ENCODE assay signal across 31 cellular contexts in the genomic region with DNA sequence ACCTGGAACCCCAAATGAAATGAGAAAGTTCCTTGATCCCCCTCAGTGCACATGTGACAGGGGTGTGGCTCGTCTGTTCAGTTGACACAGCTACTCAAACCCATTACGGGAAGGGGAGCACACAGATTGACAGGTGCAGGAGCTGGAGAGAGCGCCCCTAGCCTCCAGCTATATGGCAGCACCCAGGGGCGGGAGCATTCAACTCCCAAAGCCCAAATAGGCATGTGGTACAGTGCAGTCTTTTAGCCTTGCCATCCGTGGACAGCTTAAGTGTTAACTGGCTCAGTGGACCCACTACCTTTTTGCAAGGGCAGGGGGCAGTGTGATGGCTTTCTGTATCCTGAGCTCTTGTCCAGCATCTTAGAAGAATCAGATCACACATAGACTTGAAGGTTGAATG.
A peak's percentile ranks its signal among the peaks of the same experiment; 100 is the strongest.
DNase-seq lines count a peak whose midpoint lies in the region; ATAC-seq, FAIRE-seq and TF ChIP-seq lines count a peak whose summit lies in the region.
"Had no signal": no experiment of that assay in that cellular context is flagged by ENCODE, and none has a peak within 500 bp of the region (broad histone marks: within the 10 kb centered on the region; RNA-seq: fewer than 3 reads in every experiment).

No MANE protein-coding gene starts in this region.

- no peak overlapping the region for H3K27ac Mint-ChIP-seq in stimulated activated memory B cell treated with anti-CD40 and anti-IgM and Interleukin-4, amounts not matched to agents 10 μg/mL and 1 μg/mL and 100 μg/mL, for 72 hours
- H3K27ac Mint-ChIP-seq: activated naive CD4-positive, alpha-beta T cell treated with anti-CD3 and anti-CD28 coated beads, Interleukin-2, amount 50 U/mL, for 72 hours; IgD-negative memory B cell; nephron progenitor cell had no signal

- SMC1A ChIA-PET in GM12878 (lab: Charles Lee; ENCODE audit: uncharacterized antibody, unreplicated experiment), result interaction anchor here (0.5 to 5.1 kb wide), 8 partner anchors 15 to 870 kb away, joined by 3 to 29 read pairs (median 4); no protein-coding TSS in a partner anchor

- no peaks in the 10 kb centered on the region for H3K9me3 Mint-ChIP-seq in stimulated activated memory B cell treated with anti-CD40 and anti-IgM and Interleukin-4, amounts not matched to agents 10 μg/mL and 1 μg/mL and 100 μg/mL, for 72 hours
- H3K9me3 Mint-ChIP-seq: IgD-negative memory B cell, nephron progenitor cell had no signal

- in situ Hi-C loops in GM12878 (cut with MboI) (no loop called here), HAP-1 (cut with MboI; ENCODE audit: low sequenced_read_pairs) (no loop called here)

- TF ChIP-seq EP300 in GM12878 (IDR thresholded peaks at IDR 0.05; ENCODE audit: borderline replicate concordance in 1 of 2, control insufficient read depth in 1 of 2, low read depth in 2 of 2, low read length in 2 of 2), result no peak

- RAD21 ChIA-PET in GM12878 (lab: Charles Lee; ENCODE audit: unreplicated experiment), result interaction anchor here (0.6 kb wide), 1 partner anchor 38 kb away, joined by 3 read pairs; no protein-coding TSS in a partner anchor

- H3K27ac ChIP-seq in GM12878 (ENCODE audit: control insufficient read depth, insufficient read depth), result no peak overlapping the region
- H3K27ac ChIP-seq: suprapubic skin, WERI-Rb-1 had no signal

- H3K4me2 ChIP-seq in GM12878 (ENCODE audit: control insufficient read depth, insufficient read depth), result no peak overlapping the region

- TF ChIP-seq CTCF in NB4 (IDR thresholded peaks at IDR 0.05; ENCODE audit: low read depth, low read length) (peak; percentile 6), GM12878 (IDR thresholded peaks at IDR 0.05 in 2 of 3, conservative IDR thresholded peaks at IDR 0.05 in 1 of 3; ENCODE audit: control insufficient read depth in 2 of 3, extremely low read depth in 1 of 3, insufficient read depth in 1 of 3, low read depth in 3 of 3, low read length in 3 of 3) (no peak)

- FAIRE-seq in GM12878 (lab: Jason Lieb, UNC), result no peak
- FAIRE-seq: GM12891 had no signal

- H3K4me1 Mint-ChIP-seq in stimulated activated memory B cell treated with anti-CD40 and anti-IgM and Interleukin-4, amounts not matched to agents 10 μg/mL and 1 μg/mL and 100 μg/mL, for 72 hours, result no peaks in the 10 kb centered on the region
- H3K4me1 Mint-ChIP-seq: IgD-negative memory B cell, nephron progenitor cell had no signal

- no peaks in the 10 kb centered on the region for H3K9me3 ChIP-seq in GM12878 (replicated peaks; ENCODE audit: control insufficient read depth, insufficient read depth, low read length)
- H3K9me3 ChIP-seq in HAP-1, result no peaks in the 10 kb centered on the region
- H3K9me3 ChIP-seq: suprapubic skin had no signal

- H3K27me3 Mint-ChIP-seq in stimulated activated memory B cell treated with anti-CD40 and anti-IgM and Interleukin-4, amounts not matched to agents 10 μg/mL and 1 μg/mL and 100 μg/mL, for 72 hours, result no peaks in the 10 kb centered on the region
- H3K27me3 Mint-ChIP-seq: IgD-negative memory B cell had no signal

- H4K20me1 ChIP-seq in GM12878 (ENCODE audit: control insufficient read depth, insufficient read depth), result no peaks in the 10 kb centered on the region

- H3K36me3 ChIP-seq in GM12878 (ENCODE audit: control insufficient read depth in 2 of 2, insufficient read depth in 2 of 2, low read length in 1 of 2) (no peaks in the 10 kb centered on the region), HAP-1 (replicated peaks) (no peaks in the 10 kb centered on the region)
- H3K36me3 ChIP-seq: suprapubic skin, WERI-Rb-1 had no signal

- POLR2A ChIA-PET in GM12878 (lab: Charles Lee), result interaction anchor here (0.9 kb wide), 1 partner anchor 17 kb away, joined by 3 read pairs; no protein-coding TSS in a partner anchor

- DNase-seq in NCI-H146 (lab: John Stamatoyannopoulos, UW) (peak; percentile 4), NCI-H146 treated with DMSO at 0.1 percent for 48 hours (lab: John Stamatoyannopoulos, UW; ENCODE audit: unreplicated experiment) (no peak), NB4 (ENCODE audit: low read depth) (peak; percentile 3), GM12878 (ENCODE audit: low read depth, low spot score) (no peak), pons (ENCODE audit: low spot score) (no peak), HAP-1 (ENCODE audit: low spot score in 2 of 2) (no peak)
- DNase-seq: 8988T; activated CD4-positive, alpha-beta T cell treated with anti-CD3 and anti-CD28 coated beads for 48 hours; activated CD8-positive, alpha-beta memory T cell treated with anti-CD3 and anti-CD28 coated beads for 24 hours; activated T-cell treated with anti-CD3 and anti-CD28 coated beads for 4 hours; amygdala; DND-41; GF-D8; hypothalamus; left colon; NCI-H1048; NCI-H1694 treated with DMSO at 0.1 percent for 48 hours; NCI-H446; nephron progenitor cell; SHP77; stimulated activated CD4-positive, alpha-beta T cell treated with anti-CD3 and anti-CD28 coated beads, Interleukin-15, amount 100 ng/mL, for 24 hours; stimulated activated CD4-positive, alpha-beta T cell treated with anti-CD3 and anti-CD28 coated beads, Interleukin-4, amount 100 ng/mL, for 4 hours; stimulated activated naive CD4-positive, alpha-beta T cell; T-helper 9 cell; WERI-Rb-1 had no signal

- BruUV-seq in GM12878 (replicated peaks; lab: Mats Ljungman, UMichigan), result no TSS peak

- H3K36me3 Mint-ChIP-seq in stimulated activated memory B cell treated with anti-CD40 and anti-IgM and Interleukin-4, amounts not matched to agents 10 μg/mL and 1 μg/mL and 100 μg/mL, for 72 hours, result no peaks in the 10 kb centered on the region
- H3K36me3 Mint-ChIP-seq: activated naive CD4-positive, alpha-beta T cell treated with anti-CD3 and anti-CD28 coated beads, Interleukin-2, amount 50 U/mL, for 72 hours had no signal

- H3K4me1 ChIP-seq in GM12878 (ENCODE audit: control insufficient read depth, insufficient read depth, low read length), result no peaks in the 10 kb centered on the region
- H3K4me1 ChIP-seq in HAP-1, result no peaks in the 10 kb centered on the region
- H3K4me1 ChIP-seq: suprapubic skin had no signal

- H3K27me3 ChIP-seq in GM12878 (replicated peaks in 1 of 2; ENCODE audit: control insufficient read depth in 2 of 2, insufficient read depth in 2 of 2, low read length in 1 of 2) (no peaks in the 10 kb centered on the region), HAP-1 (ENCODE audit: low read depth) (no peaks in the 10 kb centered on the region)
- H3K27me3 ChIP-seq: suprapubic skin had no signal

- no peak overlapping the region for H2AFZ ChIP-seq in GM12878 (ENCODE audit: control insufficient read depth, low read depth, low read length)

- intact Hi-C loops in GM12878 (cut with micrococcal nuclease; ENCODE audit: unreplicated experiment), result loop anchor here (5.0 kb wide), 1 partner anchor 1525 kb away; no protein-coding TSS in a partner anchor

- TF ChIP-seq POLR2A in NB4 (IDR thresholded peaks at IDR 0.05; ENCODE audit: extremely low read depth, insufficient read length) (no peak), GM12878 (IDR thresholded peaks at IDR 0.05; ENCODE audit: low read depth, low read length) (no peak)

- WGBS in GM12878 (ENCODE audit: insufficient coverage, insufficient replicate concordance, low lambda C conversion rate, missing lambda C conversion rate), result 1% methylated on average over 5 of the region's 5 CpGs

- CTCF ChIA-PET in GM12878 (lab: Yijun Ruan, JAX), result interaction anchor here (0.9 to 5.3 kb wide), 6 partner anchors 10 to 78 kb away, joined by 3 to 25 read pairs (median 4); no protein-coding TSS in a partner anchor

- no peaks in the 10 kb centered on the region for H3K79me2 ChIP-seq in GM12878 (ENCODE audit: control insufficient read depth, insufficient read depth, low read length)

- no peak for TF ChIP-seq RAD21 in GM12878 (IDR thresholded peaks at IDR 0.05; ENCODE audit: insufficient read depth, low read depth, low read length)

- H3K4me3 ChIP-seq in NB4 (ENCODE audit: low read depth, low read length), result no peak overlapping the region
- no peak overlapping the region for H3K4me3 ChIP-seq in GM12878
- H3K4me3 ChIP-seq in HAP-1, result no peak overlapping the region
- H3K4me3 ChIP-seq: suprapubic skin had no signal

- ATAC-seq in GM12878, result peak; percentile 78
- peak; percentile 24 for ATAC-seq in stimulated activated memory B cell treated with anti-CD40 and anti-IgM and Interleukin-4, amounts not matched to agents 10 μg/mL and 1 μg/mL and 100 μg/mL, for 72 hours
- no peak for ATAC-seq in GM18861 (IDR thresholded peaks at IDR 0.05; ENCODE audit: unreplicated experiment)
- ATAC-seq: activated naive CD4-positive, alpha-beta T cell treated with anti-CD3 and anti-CD28 coated beads, Interleukin-2, amount 50 U/mL, for 72 hours; left colon had no signal

- H3K9ac ChIP-seq in GM12878 (ENCODE audit: control insufficient read depth, insufficient read depth, low read length), result no peak overlapping the region

- H3K4me3 Mint-ChIP-seq in stimulated activated memory B cell treated with anti-CD40 and anti-IgM and Interleukin-4, amounts not matched to agents 10 μg/mL and 1 μg/mL and 100 μg/mL, for 72 hours, result no peak overlapping the region
- H3K4me3 Mint-ChIP-seq: IgD-negative memory B cell, nephron progenitor cell had no signal

TF ChIP-seq in GM12878, 131 proteins besides CTCF, POLR2A, EP300 and RAD21 (continues in another document):
- TF ChIP-seq WRNIP1 (IDR thresholded peaks at IDR 0.05; ENCODE audit: borderline replicate concordance, low read depth, low read length) (no peak), NRF1 (conservative IDR thresholded peaks at IDR 0.05; ENCODE audit: low read depth, low read length) (no peak), ZZZ3 (IDR thresholded peaks at IDR 0.05; ENCODE audit: control insufficient read depth, insufficient read length, low read depth) (no peak)
- TF ChIP-seq, protein P1, sequence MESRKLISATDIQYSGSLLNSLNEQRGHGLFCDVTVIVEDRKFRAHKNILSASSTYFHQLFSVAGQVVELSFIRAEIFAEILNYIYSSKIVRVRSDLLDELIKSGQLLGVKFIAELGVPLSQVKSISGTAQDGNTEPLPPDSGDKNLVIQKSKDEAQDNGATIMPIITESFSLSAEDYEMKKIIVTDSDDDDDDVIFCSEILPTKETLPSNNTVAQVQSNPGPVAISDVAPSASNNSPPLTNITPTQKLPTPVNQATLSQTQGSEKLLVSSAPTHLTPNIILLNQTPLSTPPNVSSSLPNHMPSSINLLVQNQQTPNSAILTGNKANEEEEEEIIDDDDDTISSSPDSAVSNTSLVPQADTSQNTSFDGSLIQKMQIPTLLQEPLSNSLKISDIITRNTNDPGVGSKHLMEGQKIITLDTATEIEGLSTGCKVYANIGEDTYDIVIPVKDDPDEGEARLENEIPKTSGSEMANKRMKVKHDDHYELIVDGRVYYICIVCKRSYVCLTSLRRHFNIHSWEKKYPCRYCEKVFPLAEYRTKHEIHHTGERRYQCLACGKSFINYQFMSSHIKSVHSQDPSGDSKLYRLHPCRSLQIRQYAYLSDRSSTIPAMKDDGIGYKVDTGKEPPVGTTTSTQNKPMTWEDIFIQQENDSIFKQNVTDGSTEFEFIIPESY (IDR thresholded peaks at IDR 0.05), result no peak

Comparison
In these comparisons a context has a peak if more than half of its experiments do, and no peak if none do; other contexts are left out.
1. DNase-seq: peak in NCI-H146 (single experiment) and NB4 (single experiment); none in NCI-H146 treated with DMSO at 0.1 percent for 48 hours (single experiment), GM12878 (single experiment), pons (single experiment) and HAP-1 (0 of 2).